1 cellular context compared by ENCODE assay signal in the genomic region with DNA sequence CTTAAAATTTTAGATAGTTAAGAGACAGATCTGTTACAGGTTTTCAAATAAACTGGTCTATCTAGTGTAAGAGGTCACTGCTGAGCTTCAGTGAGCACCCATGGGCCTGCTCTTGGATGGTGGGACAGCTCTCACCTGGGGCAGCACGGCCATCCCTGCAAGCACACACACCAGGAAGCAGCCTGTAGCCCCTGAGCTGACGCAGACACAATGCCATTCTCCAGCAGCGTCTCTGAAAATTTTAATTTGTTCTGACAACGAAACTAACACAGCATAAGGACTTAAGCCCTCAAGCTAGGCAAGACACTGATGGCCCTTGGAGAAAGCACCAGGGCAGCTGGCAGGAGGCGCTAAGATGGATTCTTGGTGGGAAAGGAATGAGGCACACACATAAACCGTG.
TF ChIP-seq lines count a peak whose summit lies in the region.

No MANE protein-coding gene starts in this region.

TF ChIP-seq in SK-N-SH, 30 proteins besides CTCF, POLR2A, EP300 and RAD21 (continued from another document):
- no peak for TF ChIP-seq POLR2AphosphoS5 (IDR thresholded peaks at IDR 0.05; ENCODE audit: low read depth, low read length)
- no peak for TF ChIP-seq NFIC (IDR thresholded peaks at IDR 0.05; ENCODE audit: borderline replicate concordance)
